ENCODE assay signal across 9 cellular contexts in the genomic region with DNA sequence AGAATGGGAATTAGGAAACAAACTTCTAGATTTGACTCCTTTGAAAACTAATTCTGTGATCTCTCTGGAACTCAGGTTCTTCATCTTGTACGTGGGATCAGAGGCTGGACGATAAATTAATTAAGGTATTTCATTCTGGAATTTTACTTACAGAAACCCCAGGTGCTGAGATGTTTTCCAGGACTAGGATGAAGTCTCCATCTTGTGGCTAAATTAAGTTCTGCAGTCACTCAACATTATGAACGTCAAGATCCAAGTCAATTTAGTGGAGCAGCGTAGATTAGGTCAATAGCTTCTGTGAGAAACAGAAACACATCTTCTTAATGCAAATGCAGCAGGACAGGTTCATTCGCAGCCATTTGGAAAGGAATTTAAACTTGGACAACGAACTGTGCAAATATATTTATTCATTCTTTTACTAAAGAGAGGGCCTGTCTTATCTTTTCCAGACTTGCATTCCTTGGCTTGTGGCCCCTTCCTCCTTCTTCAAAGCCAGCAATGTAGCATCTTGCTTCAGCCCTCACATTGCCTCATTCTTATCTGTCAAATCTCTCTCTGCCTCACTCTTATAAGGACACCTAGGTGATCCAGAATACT. TPM values are rescaled to one million over a fixed set of nuclear protein-coding genes. Genes with fewer than 3 reads are reported as not detected.
DNase-seq lines count a peak whose midpoint lies in the region; ATAC-seq and TF ChIP-seq lines count a peak whose summit lies in the region.
"Had no signal": no experiment of that assay in that cellular context is flagged by ENCODE, and none has a peak within 500 bp of the region (broad histone marks: within the 10 kb centered on the region; RNA-seq: fewer than 3 reads in every experiment).

No MANE protein-coding gene starts in this region.

- no peaks in the 10 kb centered on the region for H3K79me2 ChIP-seq in SU-DHL-6 (ENCODE audit: insufficient read depth, low read length)

- H3K4me3 ChIP-seq in SU-DHL-6 (ENCODE audit: insufficient read depth, low read length, poor library complexity, severe bottlenecking) (no peak overlapping the region), fibroblast of pulmonary artery (replicated peaks; ENCODE audit: low read depth, low read length) (no peak overlapping the region)

- H2AFZ ChIP-seq in SU-DHL-6 (ENCODE audit: low read depth, low read length, severe bottlenecking), result no peak overlapping the region

- H3K9ac ChIP-seq in SU-DHL-6 (ENCODE audit: low read length), result no peak overlapping the region

- H3F3A ChIP-seq in SU-DHL-6 (ENCODE audit: insufficient read depth), result no peaks in the 10 kb centered on the region

- no peak overlapping the region for H3K27ac ChIP-seq in SU-DHL-6 (ENCODE audit: low read depth, low read length)

- H3K27me3 ChIP-seq in SU-DHL-6 (ENCODE audit: low read length), result no peaks in the 10 kb centered on the region

- no peaks in the 10 kb centered on the region for H3K9me2 ChIP-seq in SU-DHL-6 (replicated peaks; ENCODE audit: insufficient read depth, low read length)

- H4K20me1 ChIP-seq in SU-DHL-6 (ENCODE audit: low read depth, low read length), result no peaks in the 10 kb centered on the region

- no peaks in the 10 kb centered on the region for H3K9me3 ChIP-seq in SU-DHL-6 (ENCODE audit: insufficient read depth, low read length)

- peak; percentile 55 for TF ChIP-seq CTCF in SU-DHL-6 (IDR thresholded peaks at IDR 0.05; ENCODE audit: insufficient read depth, low read length, poor library complexity, severe bottlenecking)
- TF ChIP-seq CTCF in fibroblast of pulmonary artery (IDR thresholded peaks at IDR 0.05; ENCODE audit: low read length, missing control alignments), result peak; percentile 77

- peak; percentile 32 for DNase-seq in NCI-H2196 (lab: John Stamatoyannopoulos, UW; ENCODE audit: unreplicated experiment)
- no peak for DNase-seq in NCI-H2196 treated with DMSO at 0.1 percent for 48 hours (lab: John Stamatoyannopoulos, UW; ENCODE audit: unreplicated experiment)
- peak; percentile 45 for DNase-seq in LHCN-M2 (ENCODE audit: low read depth)
- DNase-seq in fibroblast of pulmonary artery (ENCODE audit: low read depth), result peak; percentile 81
- DNase-seq in pons (ENCODE audit: low spot score), result peak; percentile 56

- H3K36me3 ChIP-seq in SU-DHL-6 (ENCODE audit: low read length), result no peaks in the 10 kb centered on the region

- ATAC-seq in GM18868 (IDR thresholded peaks at IDR 0.05; ENCODE audit: unreplicated experiment), result no peak
- no peak for ATAC-seq in activated CD4-positive, CD25-positive, alpha-beta regulatory T cell treated with anti-CD3 and anti-CD28 coated beads, Interleukin-2, amount 50 U/mL, for 24 hours
- ATAC-seq: activated T-cell treated with anti-CD3 and anti-CD28 coated beads, Interleukin-2, amount 50 U/mL, for 72 hours had no signal

- no peak overlapping the region for H3K4me2 ChIP-seq in SU-DHL-6 (ENCODE audit: low read depth, low read length, poor library complexity, severe bottlenecking)

RNA-seq across cellular contexts. Expression of a gene that starts 26.7 kb away (rescaled TPM):
- total RNA-seq in LHCN-M2 (2014; rRNA removed), result not detected in 2 replicates
- 0.02 TPM for polyA plus RNA-seq in LHCN-M2 (2012)
- total RNA-seq: activated T-cell treated with anti-CD3 and anti-CD28 coated beads, Interleukin-2, amount 50 U/mL, for 72 hours had no signal
